Comparison of ENCODE assay signal across 1 cellular context in the genomic region with DNA sequence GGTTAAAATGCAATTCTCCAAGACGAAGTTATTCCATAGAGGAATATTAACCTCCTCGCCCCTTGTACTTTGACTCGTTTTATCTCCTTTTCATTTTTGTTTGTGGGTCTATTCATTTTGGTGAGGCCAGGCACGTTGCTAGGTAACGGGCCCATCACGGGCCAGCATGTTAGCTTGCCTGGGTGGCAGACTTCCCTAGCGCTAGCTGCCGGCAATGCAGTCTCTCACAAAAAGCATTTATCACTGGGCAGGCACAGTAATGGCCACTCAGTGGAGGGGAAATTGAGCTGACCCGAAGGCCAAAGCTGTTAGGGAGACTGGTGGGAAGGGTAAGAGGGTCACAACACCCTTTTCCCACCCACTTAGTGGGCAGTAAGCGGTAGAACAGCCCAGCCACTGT.
TF ChIP-seq lines count a peak whose summit lies in the region.

No MANE protein-coding gene starts in this region.

TF ChIP-seq in GM23338, 12 proteins besides CTCF, POLR2A, EP300 and RAD21:
- TF ChIP-seq, protein P1, sequence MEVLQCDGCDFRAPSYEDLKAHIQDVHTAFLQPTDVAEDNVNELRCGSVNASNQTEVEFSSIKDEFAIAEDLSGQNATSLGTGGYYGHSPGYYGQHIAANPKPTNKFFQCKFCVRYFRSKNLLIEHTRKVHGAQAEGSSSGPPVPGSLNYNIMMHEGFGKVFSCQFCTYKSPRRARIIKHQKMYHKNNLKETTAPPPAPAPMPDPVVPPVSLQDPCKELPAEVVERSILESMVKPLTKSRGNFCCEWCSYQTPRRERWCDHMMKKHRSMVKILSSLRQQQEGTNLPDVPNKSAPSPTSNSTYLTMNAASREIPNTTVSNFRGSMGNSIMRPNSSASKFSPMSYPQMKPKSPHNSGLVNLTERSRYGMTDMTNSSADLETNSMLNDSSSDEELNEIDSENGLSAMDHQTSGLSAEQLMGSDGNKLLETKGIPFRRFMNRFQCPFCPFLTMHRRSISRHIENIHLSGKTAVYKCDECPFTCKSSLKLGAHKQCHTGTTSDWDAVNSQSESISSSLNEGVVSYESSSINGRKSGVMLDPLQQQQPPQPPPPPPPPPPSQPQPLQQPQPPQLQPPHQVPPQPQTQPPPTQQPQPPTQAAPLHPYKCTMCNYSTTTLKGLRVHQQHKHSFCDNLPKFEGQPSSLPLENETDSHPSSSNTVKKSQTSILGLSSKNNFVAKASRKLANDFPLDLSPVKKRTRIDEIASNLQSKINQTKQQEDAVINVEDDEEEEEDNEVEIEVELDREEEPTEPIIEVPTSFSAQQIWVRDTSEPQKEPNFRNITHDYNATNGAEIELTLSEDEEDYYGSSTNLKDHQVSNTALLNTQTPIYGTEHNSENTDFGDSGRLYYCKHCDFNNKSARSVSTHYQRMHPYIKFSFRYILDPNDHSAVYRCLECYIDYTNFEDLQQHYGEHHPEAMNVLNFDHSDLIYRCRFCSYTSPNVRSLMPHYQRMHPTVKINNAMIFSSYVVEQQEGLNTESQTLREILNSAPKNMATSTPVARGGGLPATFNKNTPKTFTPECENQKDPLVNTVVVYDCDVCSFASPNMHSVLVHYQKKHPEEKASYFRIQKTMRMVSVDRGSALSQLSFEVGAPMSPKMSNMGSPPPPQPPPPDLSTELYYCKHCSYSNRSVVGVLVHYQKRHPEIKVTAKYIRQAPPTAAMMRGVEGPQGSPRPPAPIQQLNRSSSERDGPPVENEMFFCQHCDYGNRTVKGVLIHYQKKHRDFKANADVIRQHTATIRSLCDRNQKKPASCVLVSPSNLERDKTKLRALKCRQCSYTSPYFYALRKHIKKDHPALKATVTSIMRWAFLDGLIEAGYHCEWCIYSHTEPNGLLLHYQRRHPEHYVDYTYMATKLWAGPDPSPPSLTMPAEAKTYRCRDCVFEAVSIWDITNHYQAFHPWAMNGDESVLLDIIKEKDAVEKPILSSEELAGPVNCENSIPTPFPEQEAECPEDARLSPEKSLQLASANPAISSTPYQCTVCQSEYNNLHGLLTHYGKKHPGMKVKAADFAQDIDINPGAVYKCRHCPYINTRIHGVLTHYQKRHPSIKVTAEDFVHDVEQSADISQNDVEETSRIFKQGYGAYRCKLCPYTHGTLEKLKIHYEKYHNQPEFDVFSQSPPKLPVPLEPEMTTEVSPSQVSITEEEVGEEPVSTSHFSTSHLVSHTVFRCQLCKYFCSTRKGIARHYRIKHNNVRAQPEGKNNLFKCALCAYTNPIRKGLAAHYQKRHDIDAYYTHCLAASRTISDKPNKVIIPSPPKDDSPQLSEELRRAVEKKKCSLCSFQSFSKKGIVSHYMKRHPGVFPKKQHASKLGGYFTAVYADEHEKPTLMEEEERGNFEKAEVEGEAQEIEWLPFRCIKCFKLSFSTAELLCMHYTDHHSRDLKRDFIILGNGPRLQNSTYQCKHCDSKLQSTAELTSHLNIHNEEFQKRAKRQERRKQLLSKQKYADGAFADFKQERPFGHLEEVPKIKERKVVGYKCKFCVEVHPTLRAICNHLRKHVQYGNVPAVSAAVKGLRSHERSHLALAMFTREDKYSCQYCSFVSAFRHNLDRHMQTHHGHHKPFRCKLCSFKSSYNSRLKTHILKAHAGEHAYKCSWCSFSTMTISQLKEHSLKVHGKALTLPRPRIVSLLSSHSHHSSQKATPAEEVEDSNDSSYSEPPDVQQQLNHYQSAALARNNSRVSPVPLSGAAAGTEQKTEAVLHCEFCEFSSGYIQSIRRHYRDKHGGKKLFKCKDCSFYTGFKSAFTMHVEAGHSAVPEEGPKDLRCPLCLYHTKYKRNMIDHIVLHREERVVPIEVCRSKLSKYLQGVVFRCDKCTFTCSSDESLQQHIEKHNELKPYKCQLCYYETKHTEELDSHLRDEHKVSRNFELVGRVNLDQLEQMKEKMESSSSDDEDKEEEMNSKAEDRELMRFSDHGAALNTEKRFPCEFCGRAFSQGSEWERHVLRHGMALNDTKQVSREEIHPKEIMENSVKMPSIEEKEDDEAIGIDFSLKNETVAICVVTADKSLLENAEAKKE (CRISPR knock-in tag; IDR thresholded peaks at IDR 0.05): no peak
- TF ChIP-seq NANOG (IDR thresholded peaks at IDR 0.05; ENCODE audit: borderline replicate concordance) (no peak), EZH2phosphoT487 (IDR thresholded peaks at IDR 0.05; ENCODE audit: unreplicated experiment) (no peak), STAT1 (IDR thresholded peaks at IDR 0.05; ENCODE audit: unreplicated experiment) (no peak), JUNB (IDR thresholded peaks at IDR 0.05; ENCODE audit: unreplicated experiment) (no peak), EZH2 (IDR thresholded peaks at IDR 0.05; ENCODE audit: low read depth, unreplicated experiment) (no peak), ZNF114 (CRISPR knock-in tag; IDR thresholded peaks at IDR 0.05) (no peak), REST (IDR thresholded peaks at IDR 0.05; ENCODE audit: unreplicated experiment) (no peak), POLR2AphosphoS5 (IDR thresholded peaks at IDR 0.05; ENCODE audit: low read depth) (no peak), CREB1 (CRISPR knock-in tag; IDR thresholded peaks at IDR 0.05; ENCODE audit: low read depth) (no peak), ZNF331 (CRISPR knock-in tag; IDR thresholded peaks at IDR 0.05; ENCODE audit: low read depth) (no peak)
- TF ChIP-seq, protein P2, sequence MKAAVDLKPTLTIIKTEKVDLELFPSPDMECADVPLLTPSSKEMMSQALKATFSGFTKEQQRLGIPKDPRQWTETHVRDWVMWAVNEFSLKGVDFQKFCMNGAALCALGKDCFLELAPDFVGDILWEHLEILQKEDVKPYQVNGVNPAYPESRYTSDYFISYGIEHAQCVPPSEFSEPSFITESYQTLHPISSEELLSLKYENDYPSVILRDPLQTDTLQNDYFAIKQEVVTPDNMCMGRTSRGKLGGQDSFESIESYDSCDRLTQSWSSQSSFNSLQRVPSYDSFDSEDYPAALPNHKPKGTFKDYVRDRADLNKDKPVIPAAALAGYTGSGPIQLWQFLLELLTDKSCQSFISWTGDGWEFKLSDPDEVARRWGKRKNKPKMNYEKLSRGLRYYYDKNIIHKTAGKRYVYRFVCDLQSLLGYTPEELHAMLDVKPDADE (IDR thresholded peaks at IDR 0.05): no peak
